27 cellular contexts compared by ENCODE assay signal in the genomic region with DNA sequence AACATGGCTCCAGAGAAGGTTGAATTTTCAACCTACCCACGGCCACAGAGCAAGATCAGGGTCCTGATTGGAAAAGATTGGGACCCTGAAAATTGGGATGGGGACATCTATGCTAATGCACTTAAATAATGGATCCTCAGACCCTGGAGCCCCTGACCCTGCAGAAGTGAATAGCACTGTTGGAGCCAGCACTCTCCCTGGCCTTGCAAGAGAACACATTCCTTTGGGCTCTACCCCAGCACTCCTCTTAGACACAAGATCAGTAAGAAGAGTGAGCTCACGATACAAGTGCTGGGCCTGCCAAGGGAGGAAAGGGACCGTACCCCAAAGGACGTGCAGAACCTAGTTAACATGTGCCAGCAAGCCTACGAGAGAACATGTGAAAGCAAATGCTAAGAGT. TPM values are rescaled to one million over a fixed set of nuclear protein-coding genes. Genes with fewer than 3 reads are reported as not detected.
"Had no signal": no experiment of that assay in that cellular context is flagged by ENCODE, and none has a peak within 500 bp of the region (broad histone marks: within the 10 kb centered on the region; RNA-seq: fewer than 3 reads in every experiment).

No MANE protein-coding gene starts in this region.

- FAIRE-seq: HTR-8/SVneo had no signal

- DNase-seq: Karpas-422, KG1, MG63, NCI-H1092, NCI-H1105 treated with DMSO at 0.1 percent for 48 hours, NCI-H1417 treated with DMSO at 0.1 percent for 48 hours, NCI-H146, NCI-H1694 treated with DMSO at 0.1 percent for 48 hours, NCI-H1930, NCI-H2081, NCI-H2107, NCI-H2171, NCI-H345, NCI-H446 treated with DMSO at 0.1 percent for 48 hours, NCI-H524, NCI-H526 treated with DMSO at 0.1 percent for 48 hours, NCI-H748 treated with DMSO at 0.1 percent for 48 hours, PC-9, Peyer's patch, SHP77 treated with DMSO at 0.1 percent for 48 hours, SJCRH30 had no signal

- H3K4me3 ChIP-seq: MG63, PC-9, Peyer's patch, SJCRH30 had no signal

- H3K27me3 ChIP-seq: MG63, Peyer's patch had no signal

- H3K4me2 ChIP-seq: PC-9 had no signal

- ATAC-seq: Right ventricle myocardium inferior, SK-N-SH treated with all-trans-retinoic acid at 6 μM for 48 hours had no signal

- H3K36me3 ChIP-seq: MG63, Peyer's patch, SJCRH30 had no signal

- H2AFZ ChIP-seq: PC-9 had no signal

- H3K27ac ChIP-seq: HL-60, PC-9, Peyer's patch, SJCRH30 had no signal

- H3K4me1 ChIP-seq: Peyer's patch, SJCRH30 had no signal

- H3K9me3 ChIP-seq: MG63, Peyer's patch, SJCRH30 had no signal

RNA-seq across cellular contexts. Expression of a gene that starts 19.9 kb away (rescaled TPM):
- total RNA-seq: OCI-LY7, PC-9, Right ventricle myocardium inferior, RPMI7951, SJCRH30 had no signal
